ENCODE assay signal across 1 cellular context in the genomic region with DNA sequence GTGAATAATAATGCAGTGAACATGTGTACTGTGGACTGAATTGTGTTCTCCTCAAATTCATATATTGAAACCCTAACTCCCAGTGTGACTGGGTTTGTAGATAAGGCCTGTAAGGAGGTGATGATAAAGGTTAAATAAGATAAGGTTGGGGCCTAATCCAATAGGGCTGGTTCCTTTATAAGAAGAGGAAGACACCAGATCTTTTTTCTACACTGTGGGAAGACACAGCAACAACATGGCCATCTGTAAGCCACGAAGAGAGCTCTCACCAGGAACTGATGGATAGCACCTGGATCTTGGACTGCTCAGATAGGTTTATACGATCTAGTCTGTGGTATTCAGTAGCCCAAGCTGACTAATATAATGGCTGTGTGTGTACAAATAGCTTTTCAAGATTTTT.
A peak's percentile ranks its signal among the peaks of the same experiment; 100 is the strongest.
TF ChIP-seq lines count a peak whose summit lies in the region.

No MANE protein-coding gene starts in this region.

TF ChIP-seq in K562, 482 proteins besides CTCF, POLR2A, EP300 and RAD21 (continued from another document):
- no peak for TF ChIP-seq HNRNPK (IDR thresholded peaks at IDR 0.05; ENCODE audit: low read depth, low read length, poor library complexity, severe bottlenecking)
- TF ChIP-seq TEAD4 (IDR thresholded peaks at IDR 0.05; ENCODE audit: low read length), result peak; percentile 86
- TF ChIP-seq TEAD4 (CRISPR knock-in tag; IDR thresholded peaks at IDR 0.05; ENCODE audit: borderline replicate concordance), result no peak
- TF ChIP-seq, protein P1, sequence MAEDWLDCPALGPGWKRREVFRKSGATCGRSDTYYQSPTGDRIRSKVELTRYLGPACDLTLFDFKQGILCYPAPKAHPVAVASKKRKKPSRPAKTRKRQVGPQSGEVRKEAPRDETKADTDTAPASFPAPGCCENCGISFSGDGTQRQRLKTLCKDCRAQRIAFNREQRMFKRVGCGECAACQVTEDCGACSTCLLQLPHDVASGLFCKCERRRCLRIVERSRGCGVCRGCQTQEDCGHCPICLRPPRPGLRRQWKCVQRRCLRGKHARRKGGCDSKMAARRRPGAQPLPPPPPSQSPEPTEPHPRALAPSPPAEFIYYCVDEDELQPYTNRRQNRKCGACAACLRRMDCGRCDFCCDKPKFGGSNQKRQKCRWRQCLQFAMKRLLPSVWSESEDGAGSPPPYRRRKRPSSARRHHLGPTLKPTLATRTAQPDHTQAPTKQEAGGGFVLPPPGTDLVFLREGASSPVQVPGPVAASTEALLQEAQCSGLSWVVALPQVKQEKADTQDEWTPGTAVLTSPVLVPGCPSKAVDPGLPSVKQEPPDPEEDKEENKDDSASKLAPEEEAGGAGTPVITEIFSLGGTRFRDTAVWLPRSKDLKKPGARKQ (CRISPR knock-in tag; IDR thresholded peaks at IDR 0.05), result no peak
- TF ChIP-seq MTA2 (IDR thresholded peaks at IDR 0.05; ENCODE audit: low read depth), result peak; percentile 49
- TF ChIP-seq, protein P2, sequence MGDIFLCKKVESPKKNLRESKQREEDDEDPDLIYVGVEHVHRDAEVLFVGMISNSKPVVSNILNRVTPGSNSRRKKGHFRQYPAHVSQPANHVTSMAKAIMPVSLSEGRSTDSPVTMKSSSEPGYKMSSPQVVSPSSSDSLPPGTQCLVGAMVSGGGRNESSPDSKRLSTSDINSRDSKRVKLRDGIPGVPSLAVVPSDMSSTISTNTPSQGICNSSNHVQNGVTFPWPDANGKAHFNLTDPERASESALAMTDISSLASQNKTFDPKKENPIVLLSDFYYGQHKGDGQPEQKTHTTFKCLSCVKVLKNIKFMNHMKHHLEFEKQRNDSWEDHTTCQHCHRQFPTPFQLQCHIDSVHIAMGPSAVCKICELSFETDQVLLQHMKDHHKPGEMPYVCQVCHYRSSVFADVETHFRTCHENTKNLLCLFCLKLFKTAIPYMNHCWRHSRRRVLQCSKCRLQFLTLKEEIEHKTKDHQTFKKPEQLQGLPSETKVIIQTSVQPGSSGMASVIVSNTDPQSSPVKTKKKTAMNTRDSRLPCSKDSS (IDR thresholded peaks at IDR 0.05; ENCODE audit: low read depth, partially characterized antibody), result no peak
- TF ChIP-seq CBFA2T3 (IDR thresholded peaks at IDR 0.05), result peak; percentile 82
- TF ChIP-seq TAF7 (tag; IDR thresholded peaks at IDR 0.05), result no peak
- TF ChIP-seq RBBP5 (IDR thresholded peaks at IDR 0.05; ENCODE audit: borderline replicate concordance, insufficient read depth, low read length, poor library complexity, severe bottlenecking), result no peak
- no peak for TF ChIP-seq ZNF174 (CRISPR knock-in tag; IDR thresholded peaks at IDR 0.05)
- TF ChIP-seq, protein P3, sequence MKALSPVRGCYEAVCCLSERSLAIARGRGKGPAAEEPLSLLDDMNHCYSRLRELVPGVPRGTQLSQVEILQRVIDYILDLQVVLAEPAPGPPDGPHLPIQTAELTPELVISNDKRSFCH (CRISPR knock-in tag; IDR thresholded peaks at IDR 0.05), result no peak
- TF ChIP-seq, protein P3 (tag; IDR thresholded peaks at IDR 0.05), result no peak
- TF ChIP-seq SPI1 (IDR thresholded peaks at IDR 0.05; ENCODE audit: borderline replicate concordance, low read depth, low read length), result peak; percentile 13; the same call in 1 of the 2 replicates
- TF ChIP-seq ZNF121 (CRISPR knock-in tag; conservative IDR thresholded peaks at IDR 0.05), result no peak
- TF ChIP-seq KLF16 (IDR thresholded peaks at IDR 0.05), result peak; percentile 73
- TF ChIP-seq TBP (optimal IDR thresholded peaks at IDR 0.05; ENCODE audit: low read depth, low read length), result peak; percentile 20
- TF ChIP-seq, protein P4, sequence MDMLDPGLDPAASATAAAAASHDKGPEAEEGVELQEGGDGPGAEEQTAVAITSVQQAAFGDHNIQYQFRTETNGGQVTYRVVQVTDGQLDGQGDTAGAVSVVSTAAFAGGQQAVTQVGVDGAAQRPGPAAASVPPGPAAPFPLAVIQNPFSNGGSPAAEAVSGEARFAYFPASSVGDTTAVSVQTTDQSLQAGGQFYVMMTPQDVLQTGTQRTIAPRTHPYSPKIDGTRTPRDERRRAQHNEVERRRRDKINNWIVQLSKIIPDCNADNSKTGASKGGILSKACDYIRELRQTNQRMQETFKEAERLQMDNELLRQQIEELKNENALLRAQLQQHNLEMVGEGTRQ (CRISPR knock-in tag; IDR thresholded peaks at IDR 0.05), result no peak
- TF ChIP-seq ZSCAN32 (CRISPR knock-in tag; IDR thresholded peaks at IDR 0.05), result no peak
- TF ChIP-seq ARID1B (IDR thresholded peaks at IDR 0.05), result peak; percentile 87
